Comparison of ENCODE assay signal across 8 cellular contexts in the genomic region with DNA sequence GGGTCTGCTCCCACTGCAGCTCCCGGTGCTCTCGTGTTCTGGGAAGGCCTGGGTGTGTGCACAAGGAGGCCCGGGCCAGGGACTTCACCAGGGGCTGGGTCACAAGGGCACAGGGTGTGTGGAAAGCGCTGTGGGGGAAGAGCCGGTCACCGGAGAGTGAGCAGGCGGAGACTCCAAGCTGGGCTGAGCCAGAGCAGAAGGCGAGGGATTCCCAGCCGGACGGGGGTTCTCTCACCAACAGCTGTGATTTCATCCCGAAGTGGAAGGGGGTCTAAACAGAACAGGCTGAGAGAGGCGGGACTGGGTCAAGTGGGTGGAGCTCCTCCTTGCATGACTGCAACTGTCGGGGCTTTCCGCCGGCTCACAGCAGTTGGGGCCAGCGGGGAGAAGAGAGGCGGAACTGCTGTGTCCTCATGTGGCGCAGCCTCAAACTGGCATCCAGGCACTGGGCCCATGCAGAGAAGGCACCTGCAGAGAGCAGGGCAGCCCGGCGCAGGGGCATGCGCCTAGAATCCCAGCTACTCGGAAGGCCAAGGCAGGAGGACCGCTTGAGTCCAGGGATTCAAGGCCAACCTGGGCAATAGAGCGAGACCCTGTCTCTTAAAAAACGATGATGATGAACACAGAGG. TPM values are rescaled to one million over a fixed set of nuclear protein-coding genes. Genes with fewer than 3 reads are reported as not detected.
DNase-seq lines count a peak whose midpoint lies in the region; ATAC-seq and TF ChIP-seq lines count a peak whose summit lies in the region.

No MANE protein-coding gene starts in this region.

- H3K27ac Mint-ChIP-seq in naive thymus-derived CD4-positive, alpha-beta T cell, result peak overlapping the region; percentile 98 to 100 (median 100)

- H3K36me3 ChIP-seq in naive thymus-derived CD4-positive, alpha-beta T cell (ENCODE audit: control insufficient read depth in 2 of 3, insufficient read depth in 3 of 3, low read length in 3 of 3), result peaks cover 0 to 11% (median 0%) of the 10 kb centered on the region in 3 experiments
- peaks cover 7 to 15% of the 10 kb centered on the region in 2 donors for H3K36me3 ChIP-seq in stomach smooth muscle (ENCODE audit: control insufficient read depth in 2 of 2, insufficient read depth in 2 of 2, low read length in 2 of 2)

- CTCF ChIA-PET in naive thymus-derived CD4-positive, alpha-beta T cell (lab: Charles Lee), result interaction anchor here (0.8 to 4.0 kb wide), 4 partner anchors 11 to 40 kb away, joined by 3 to 44 read pairs (median 4); partner anchors contain the start of gene ALKBH4

- ATAC-seq in HG02970 (IDR thresholded peaks at IDR 0.05; ENCODE audit: low FRiP score, unreplicated experiment), result peak; percentile 59
- ATAC-seq in naive thymus-derived CD4-positive, alpha-beta T cell, result peak; percentile 90

- H3K27me3 ChIP-seq in naive thymus-derived CD4-positive, alpha-beta T cell (ENCODE audit: control insufficient read depth in 2 of 2, insufficient read depth in 2 of 2, low read length in 2 of 2), result no peaks in the 10 kb centered on the region
- no peaks in the 10 kb centered on the region for H3K27me3 ChIP-seq in stomach smooth muscle (ENCODE audit: control insufficient read depth in 1 of 2, insufficient read depth in 2 of 2, low read length in 2 of 2)

- no peaks in the 10 kb centered on the region for H3K27me3 Mint-ChIP-seq in naive thymus-derived CD4-positive, alpha-beta T cell

- peaks cover 40 to 77% of the 10 kb centered on the region in 2 donors for H3K4me1 ChIP-seq in naive thymus-derived CD4-positive, alpha-beta T cell (ENCODE audit: control insufficient read depth in 2 of 2, insufficient read depth in 2 of 2, low read length in 2 of 2)
- no peaks in the 10 kb centered on the region for H3K4me1 ChIP-seq in stomach smooth muscle (ENCODE audit: control insufficient read depth, insufficient read depth, low read length)

- H3K36me3 Mint-ChIP-seq in naive thymus-derived CD4-positive, alpha-beta T cell, result peaks cover 0 to 34% (median 11%) of the 10 kb centered on the region in 5 donors

- peaks cover 54 to 86% (median 65%) of the 10 kb centered on the region in 7 donors for H3K4me1 Mint-ChIP-seq in naive thymus-derived CD4-positive, alpha-beta T cell

- DNase-seq in T-helper 1 cell, result peak; percentile 72 to 93 (median 80)
- peak in 8 of 9 donors; percentile 63 to 87 (median 78) for DNase-seq in naive thymus-derived CD4-positive, alpha-beta T cell
- DNase-seq in AG08395 (ENCODE audit: low spot score), result no peak
- no peak for DNase-seq in NCI-H446 (lab: John Stamatoyannopoulos, UW)

- H3K27ac ChIP-seq in angular gyrus (ENCODE audit: low read depth, low read length), result peak overlapping the region; percentile 5
- H3K27ac ChIP-seq in naive thymus-derived CD4-positive, alpha-beta T cell (ENCODE audit: low read depth, low read length), result peak overlapping the region; percentile 96
- H3K27ac ChIP-seq in stomach smooth muscle (ENCODE audit: low read length), result peak overlapping the region; percentile 18

- peak overlapping the region; percentile 77 for H3K4me3 ChIP-seq in naive thymus-derived CD4-positive, alpha-beta T cell (ENCODE audit: low read length)
- H3K4me3 ChIP-seq in stomach smooth muscle (ENCODE audit: low read length in 2 of 2), result no peak overlapping the region

- POLR2A ChIA-PET in naive thymus-derived CD4-positive, alpha-beta T cell (lab: Charles Lee), result interaction anchor here (0.6 to 25.3 kb wide), 12 partner anchors 7 to 1046 kb away, joined by 3 to 510 read pairs (median 4); partner anchors contain the start of genes ALKBH4, LRWD1, ORAI2 and PRKRIP1

- intact Hi-C loops in naive thymus-derived CD4-positive, alpha-beta T cell (cut with micrococcal nuclease), result loop anchor here (1.0 to 5.0 kb wide), 6 partner anchors 9 to 63 kb away; partner anchors contain the start of genes ALKBH4 (in 1 of the 2), LRWD1 (in 1 of the 2) and PRKRIP1 (in 1 of the 2)

- H3K9ac ChIP-seq in stomach smooth muscle (ENCODE audit: low read length in 2 of 2), result no peak overlapping the region

- no peaks in the 10 kb centered on the region for H3K9me3 Mint-ChIP-seq in naive thymus-derived CD4-positive, alpha-beta T cell

- H3K4me3 Mint-ChIP-seq in naive thymus-derived CD4-positive, alpha-beta T cell, result peak overlapping the region; percentile 84 to 96 (median 88)

- no peaks in the 10 kb centered on the region for H3K9me3 ChIP-seq in naive thymus-derived CD4-positive, alpha-beta T cell (ENCODE audit: control insufficient read depth in 2 of 3, low read length in 3 of 3)
- no peaks in the 10 kb centered on the region for H3K9me3 ChIP-seq in stomach smooth muscle (ENCODE audit: control insufficient read depth in 2 of 2, low read length in 2 of 2)

- peak; percentile 86 for TF ChIP-seq POLR2A in GM18526 (IDR thresholded peaks at IDR 0.05; ENCODE audit: extremely low read depth, insufficient read length)

RNA-seq across cellular contexts. Expression of gene ORAI2, which starts 7.6 kb away (rescaled TPM):
- total RNA-seq in naive thymus-derived CD4-positive, alpha-beta T cell, result 10 to 100 TPM; 19.9 to 72.6 (median 26.2) TPM
- polyA plus RNA-seq in naive thymus-derived CD4-positive, alpha-beta T cell, result 10 to 100 TPM; 29.5 to 33.5 TPM

RNA-seq across cellular contexts. Expression of gene PRKRIP1, which starts 29.6 kb away (rescaled TPM):
- total RNA-seq in naive thymus-derived CD4-positive, alpha-beta T cell, result 10 to 100 TPM; 36.4 to 58.4 (median 47.0) TPM
- 10 to 100 TPM; 15.7 to 33.2 TPM for polyA plus RNA-seq in naive thymus-derived CD4-positive, alpha-beta T cell

RNA-seq across cellular contexts. Expression of gene ALKBH4, which starts 38.9 kb away (rescaled TPM):
- total RNA-seq in naive thymus-derived CD4-positive, alpha-beta T cell, result 10 to 100 TPM in 3 of 5 experiments, 1 to 10 TPM in 2; 4.0 to 14.3 (median 10.1) TPM
- 10 to 100 TPM; 18.1 to 24.7 TPM for polyA plus RNA-seq in naive thymus-derived CD4-positive, alpha-beta T cell

RNA-seq across cellular contexts. Expression of gene LRWD1, which starts 39.0 kb away (rescaled TPM):
- total RNA-seq in naive thymus-derived CD4-positive, alpha-beta T cell, result 10 to 100 TPM; 12.4 to 25.3 (median 24.7) TPM
- polyA plus RNA-seq in naive thymus-derived CD4-positive, alpha-beta T cell, result 10 to 100 TPM in 1 of 2 donors, 1 to 10 TPM in 1; 8.7 to 18.5 TPM

RNA-seq across cellular contexts. Expression of gene POLR2J, which starts 53.0 kb away (rescaled TPM):
- total RNA-seq in naive thymus-derived CD4-positive, alpha-beta T cell, result 10 to 100 TPM; 36.9 to 47.7 (median 41.3) TPM
- 100 to 1,000 TPM in 1 of 2 donors, 10 to 100 TPM in 1; 64.2 to 109 TPM for polyA plus RNA-seq in naive thymus-derived CD4-positive, alpha-beta T cell

Comparison
In these comparisons a context has a peak if more than half of its experiments do, and no peak if none do; other contexts are left out.
1. DNase-seq: peak in T-helper 1 cell (5 of 5) and naive thymus-derived CD4-positive, alpha-beta T cell (8 of 9); none in AG08395 (single experiment) and NCI-H446 (0 of 2).
2. H3K27ac ChIP-seq: peak in every context shown above with its lines; median percentile 96 in naive thymus-derived CD4-positive, alpha-beta T cell; 18 in stomach smooth muscle; 5 in angular gyrus.